In genomic region chr19:48964205-48965032, GRCh38 we compare ENCODE assay signal across 1 cellular context.
TF ChIP-seq lines count a peak whose summit lies in the region.

No MANE protein-coding gene starts in this region.

TF ChIP-seq in K562, 482 proteins besides CTCF, POLR2A, EP300 and RAD21 (continued from another document and continues in another):
- TF ChIP-seq SRSF7 (optimal IDR thresholded peaks at IDR 0.05; ENCODE audit: low read depth, low read length) = no peak
- no peak for TF ChIP-seq HMGN3 (IDR thresholded peaks at IDR 0.05; ENCODE audit: borderline replicate concordance, extremely low read depth, insufficient read length, low read depth, low read length)
- no peak for TF ChIP-seq ELF1 (tag; IDR thresholded peaks at IDR 0.05)
- TF ChIP-seq SRSF1 (IDR thresholded peaks at IDR 0.05; ENCODE audit: low read depth, low read length) = no peak
- TF ChIP-seq ESRRA (IDR thresholded peaks at IDR 0.05; ENCODE audit: borderline replicate concordance, low read depth) = no peak
- 0 out of 4 replicates have a peak, but pooled peaks of 1 of the 2 experiments have one; percentile 15 for TF ChIP-seq TBL1XR1 (IDR thresholded peaks at IDR 0.05; ENCODE audit: low read length in 2 of 2)
- no peak for TF ChIP-seq PCBP2 (IDR thresholded peaks at IDR 0.05; ENCODE audit: low read depth, low read length, poor library complexity, severe bottlenecking)
- no peak for TF ChIP-seq CLOCK (CRISPR knock-in tag; IDR thresholded peaks at IDR 0.05; ENCODE audit: borderline replicate concordance)
- TF ChIP-seq REST (CRISPR knock-in tag; IDR thresholded peaks at IDR 0.05; ENCODE audit: low read depth) = no peak
- peak in 1 of 2 experiments; percentile 59; a peak in 1 of 4 replicates for TF ChIP-seq RCOR1 (IDR thresholded peaks at IDR 0.05; ENCODE audit: borderline replicate concordance in 1 of 2, low read depth in 2 of 2, low read length in 2 of 2)
- TF ChIP-seq ZNF79 (CRISPR knock-in tag; IDR thresholded peaks at IDR 0.05; ENCODE audit: low read depth) = no peak
- TF ChIP-seq NR2F6 (CRISPR knock-in tag; IDR thresholded peaks at IDR 0.05) = no peak
- no peak for TF ChIP-seq ZNF280A (IDR thresholded peaks at IDR 0.05; ENCODE audit: low read depth, partially characterized antibody)
- no peak for TF ChIP-seq FOXJ3 (CRISPR knock-in tag; IDR thresholded peaks at IDR 0.05)
- no peak for TF ChIP-seq ZNF699 (CRISPR knock-in tag; IDR thresholded peaks at IDR 0.05; ENCODE audit: insufficient replicate concordance)
- no peak for TF ChIP-seq ZNF785 (CRISPR knock-in tag; IDR thresholded peaks at IDR 0.05)
- TF ChIP-seq GTF2E2 (tag; IDR thresholded peaks at IDR 0.05) = no peak
- TF ChIP-seq ZNF384 (IDR thresholded peaks at IDR 0.05; ENCODE audit: low read depth, low read length) = no peak
- no peak for TF ChIP-seq CHAMP1 (IDR thresholded peaks at IDR 0.05)
- TF ChIP-seq, protein P1, sequence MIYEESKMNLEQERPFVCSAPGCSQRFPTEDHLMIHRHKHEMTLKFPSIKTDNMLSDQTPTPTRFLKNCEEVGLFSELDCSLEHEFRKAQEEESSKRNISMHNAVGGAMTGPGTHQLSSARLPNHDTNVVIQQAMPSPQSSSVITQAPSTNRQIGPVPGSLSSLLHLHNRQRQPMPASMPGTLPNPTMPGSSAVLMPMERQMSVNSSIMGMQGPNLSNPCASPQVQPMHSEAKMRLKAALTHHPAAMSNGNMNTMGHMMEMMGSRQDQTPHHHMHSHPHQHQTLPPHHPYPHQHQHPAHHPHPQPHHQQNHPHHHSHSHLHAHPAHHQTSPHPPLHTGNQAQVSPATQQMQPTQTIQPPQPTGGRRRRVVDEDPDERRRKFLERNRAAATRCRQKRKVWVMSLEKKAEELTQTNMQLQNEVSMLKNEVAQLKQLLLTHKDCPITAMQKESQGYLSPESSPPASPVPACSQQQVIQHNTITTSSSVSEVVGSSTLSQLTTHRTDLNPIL (CRISPR knock-in tag; IDR thresholded peaks at IDR 0.05) = no peak
- no peak for TF ChIP-seq RBM39 (optimal IDR thresholded peaks at IDR 0.05; ENCODE audit: low read depth, low read length)
- no peak for TF ChIP-seq LEF1 (IDR thresholded peaks at IDR 0.05)
- no peak for TF ChIP-seq SAFB (IDR thresholded peaks at IDR 0.05; ENCODE audit: borderline replicate concordance, low read depth, low read length)
- TF ChIP-seq TRIM28 (IDR thresholded peaks at IDR 0.05) = peak; percentile 42; the same call in 1 of the 2 replicates
- TF ChIP-seq PHF8 (IDR thresholded peaks at IDR 0.05; ENCODE audit: borderline replicate concordance, low read length) = no peak
- TF ChIP-seq GMEB1 (CRISPR knock-in tag; IDR thresholded peaks at IDR 0.05) = no peak
- TF ChIP-seq, protein P2, sequence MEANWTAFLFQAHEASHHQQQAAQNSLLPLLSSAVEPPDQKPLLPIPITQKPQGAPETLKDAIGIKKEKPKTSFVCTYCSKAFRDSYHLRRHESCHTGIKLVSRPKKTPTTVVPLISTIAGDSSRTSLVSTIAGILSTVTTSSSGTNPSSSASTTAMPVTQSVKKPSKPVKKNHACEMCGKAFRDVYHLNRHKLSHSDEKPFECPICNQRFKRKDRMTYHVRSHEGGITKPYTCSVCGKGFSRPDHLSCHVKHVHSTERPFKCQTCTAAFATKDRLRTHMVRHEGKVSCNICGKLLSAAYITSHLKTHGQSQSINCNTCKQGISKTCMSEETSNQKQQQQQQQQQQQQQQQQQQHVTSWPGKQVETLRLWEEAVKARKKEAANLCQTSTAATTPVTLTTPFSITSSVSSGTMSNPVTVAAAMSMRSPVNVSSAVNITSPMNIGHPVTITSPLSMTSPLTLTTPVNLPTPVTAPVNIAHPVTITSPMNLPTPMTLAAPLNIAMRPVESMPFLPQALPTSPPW (CRISPR knock-in tag; IDR thresholded peaks at IDR 0.05) = no peak
- TF ChIP-seq ZNF311 (CRISPR knock-in tag; IDR thresholded peaks at IDR 0.05) = no peak
- TF ChIP-seq GTF3C2 (IDR thresholded peaks at IDR 0.05; ENCODE audit: borderline replicate concordance, extremely low read depth, insufficient read length) = no peak
- no peak for TF ChIP-seq ARID2 (IDR thresholded peaks at IDR 0.05)
- 0 out of 2 replicates have a peak, but pooled peaks have one; percentile 15 for TF ChIP-seq HDAC2 (IDR thresholded peaks at IDR 0.05)
- no peak for TF ChIP-seq TCF15 (CRISPR knock-in tag; IDR thresholded peaks at IDR 0.05)
- TF ChIP-seq FOSL1 (tag; conservative IDR thresholded peaks at IDR 0.05) = no peak; the same call in 1 of the 2 replicates
- TF ChIP-seq MED1 (CRISPR knock-in tag; IDR thresholded peaks at IDR 0.05; ENCODE audit: borderline replicate concordance) = no peak
- no peak for TF ChIP-seq ZNF436 (CRISPR knock-in tag; IDR thresholded peaks at IDR 0.05)
- no peak for TF ChIP-seq IFI16 (CRISPR knock-in tag; IDR thresholded peaks at IDR 0.05)
- TF ChIP-seq HSF4 (CRISPR knock-in tag; IDR thresholded peaks at IDR 0.05; ENCODE audit: borderline replicate concordance) = no peak
- no peak for TF ChIP-seq PTTG1 (tag; IDR thresholded peaks at IDR 0.05; ENCODE audit: low read depth)
- TF ChIP-seq ZBTB8A (IDR thresholded peaks at IDR 0.05; ENCODE audit: partially characterized antibody) = no peak
- no peak for TF ChIP-seq BMI1 (IDR thresholded peaks at IDR 0.05; ENCODE audit: low read length)
- no peak for TF ChIP-seq C11orf30 (IDR thresholded peaks at IDR 0.05; ENCODE audit: low read depth)
- TF ChIP-seq RFX7 (CRISPR knock-in tag; IDR thresholded peaks at IDR 0.05) = no peak
- no peak for TF ChIP-seq ZNF143 (CRISPR knock-in tag; IDR thresholded peaks at IDR 0.05)
